Comparison of ENCODE assay signal across 1 cellular context in genomic region chr1:16418823-16419425, GRCh38.
A peak's percentile ranks its signal among the peaks of the same experiment; 100 is the strongest.
TF ChIP-seq lines count a peak whose summit lies in the region.

No MANE protein-coding gene starts in this region.

TF ChIP-seq in IMR-90, 13 proteins besides CTCF, POLR2A, EP300 and RAD21:
- TF ChIP-seq CEBPB (IDR thresholded peaks at IDR 0.05; ENCODE audit: low read depth, low read length) (peak; percentile 19; the same call in 1 of the 2 replicates), CHD1 (IDR thresholded peaks at IDR 0.05; ENCODE audit: low read depth, low read length) (no peak)
TF ChIP-seq in IMR-90: peak in this region for 1.
